13 cellular contexts compared by ENCODE assay signal in the genomic region with DNA sequence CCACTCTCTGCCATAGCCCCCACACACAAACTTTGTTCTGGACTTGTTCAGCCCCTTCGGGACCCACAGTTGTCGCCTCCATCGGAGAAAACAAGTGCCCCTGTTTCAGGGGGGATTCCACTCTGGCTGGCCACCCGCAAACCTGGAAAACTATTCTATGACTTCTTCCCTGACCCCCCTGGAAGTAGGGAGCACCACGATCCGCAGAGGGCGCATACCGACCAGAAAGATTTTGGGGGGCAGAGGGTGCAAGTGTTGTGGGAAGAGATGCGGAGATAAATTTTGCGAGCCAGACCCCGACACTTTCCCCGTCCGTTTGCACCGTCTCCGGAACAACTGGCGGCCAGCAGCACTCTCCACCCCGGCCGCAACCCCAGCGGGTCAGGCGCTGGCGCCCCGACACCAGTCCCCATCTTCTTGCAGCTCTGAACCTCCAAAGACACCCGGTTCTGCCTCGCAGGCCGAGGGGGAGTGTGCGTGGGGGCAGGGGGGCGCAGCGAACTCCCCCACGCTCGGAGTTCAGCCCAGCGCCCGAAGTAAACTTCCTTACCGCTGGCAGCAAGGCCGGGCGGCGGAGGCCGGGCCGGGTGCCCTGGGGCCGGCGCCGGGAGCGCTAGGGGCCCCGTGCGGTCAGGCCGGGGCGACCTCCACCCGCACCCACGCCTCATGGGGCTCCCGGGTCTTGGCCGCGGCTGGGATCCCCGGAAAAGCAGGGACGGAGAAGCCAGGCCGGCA.
DNase-seq lines count a peak whose midpoint lies in the region; TF ChIP-seq lines count a peak whose summit lies in the region.
"Had no signal": no experiment of that assay in that cellular context is flagged by ENCODE, and none has a peak within 500 bp of the region (broad histone marks: within the 10 kb centered on the region; RNA-seq: fewer than 3 reads in every experiment).

No MANE protein-coding gene starts in this region.

- peaks cover 0 to 36% (median 33%) of the 10 kb centered on the region in 5 donors for H3K4me1 ChIP-seq in subcutaneous abdominal adipose tissue (ENCODE audit: control insufficient read depth in 5 of 5, insufficient read depth in 5 of 5, low read length in 5 of 5)

- no peaks in the 10 kb centered on the region for H3K9me3 ChIP-seq in subcutaneous abdominal adipose tissue (ENCODE audit: control insufficient read depth in 5 of 5, low read length in 5 of 5)

- H3K36me3 ChIP-seq in subcutaneous abdominal adipose tissue (ENCODE audit: control insufficient read depth in 5 of 5, insufficient read depth in 5 of 5, low read length in 5 of 5) = no peaks in the 10 kb centered on the region

- H3K27ac ChIP-seq in subcutaneous abdominal adipose tissue (ENCODE audit: low read depth, low read length) = no peak overlapping the region
- H3K27ac ChIP-seq: 22Rv1 had no signal

- TF ChIP-seq CTCF in cardiac fibroblast (IDR thresholded peaks at IDR 0.05; ENCODE audit: low read depth, low read length) = no peak

- DNase-seq in DMS 273 (lab: John Stamatoyannopoulos, UW; ENCODE audit: unreplicated experiment) = peak; percentile 68
- DNase-seq in DMS 273 treated with DMSO at 0.1 percent for 48 hours (lab: John Stamatoyannopoulos, UW) = no peak
- no peak for DNase-seq in cardiac fibroblast (ENCODE audit: low read depth in 2 of 2)
- peak; percentile 57 for DNase-seq in left kidney (ENCODE audit: low read depth, low spot score)
- no peak for DNase-seq in NCI-H2029 treated with DMSO at 0.1 percent for 48 hours (lab: John Stamatoyannopoulos, UW)
- DNase-seq in islet precursor cell = no peak
- no peak for DNase-seq in OCI-M1 (lab: John Stamatoyannopoulos, UW)
- DNase-seq: activated CD4-positive, alpha-beta T cell treated with anti-CD3 and anti-CD28 coated beads for 36 hours; central memory CD4-positive, alpha-beta T cell; naive B cell; NCI-H524 had no signal

- H3K4me3 ChIP-seq in cardiac fibroblast (replicated peaks in 1 of 2; ENCODE audit: low read depth in 2 of 2, low read length in 2 of 2) (peak overlapping the region; percentile 40 to 74), subcutaneous abdominal adipose tissue (ENCODE audit: low read depth in 1 of 5, low read length in 5 of 5) (peak overlapping the region; percentile 22 to 63 (median 46))

- H3K27me3 ChIP-seq in subcutaneous abdominal adipose tissue (ENCODE audit: control insufficient read depth in 5 of 5, insufficient read depth in 4 of 5, low read length in 5 of 5) = peaks cover 27 to 53% (median 36%) of the 10 kb centered on the region in 5 donors

- no peak overlapping the region for H3K9ac ChIP-seq in subcutaneous abdominal adipose tissue (ENCODE audit: low read length in 5 of 5)

Comparison
In these comparisons a context has a peak if more than half of its experiments do, and no peak if none do; other contexts are left out.
1. DNase-seq: peak in DMS 273 (single experiment) and left kidney (single experiment); none in DMS 273 treated with DMSO at 0.1 percent for 48 hours (single experiment), cardiac fibroblast (0 of 2), NCI-H2029 treated with DMSO at 0.1 percent for 48 hours (single experiment), islet precursor cell (single experiment) and OCI-M1 (single experiment).